Comparison of ENCODE assay signal across 14 cellular contexts in genomic region chr2:62099523-62100175, GRCh38.
A peak's percentile ranks its signal among the peaks of the same experiment; 100 is the strongest.
DNase-seq lines count a peak whose midpoint lies in the region; ATAC-seq and TF ChIP-seq lines count a peak whose summit lies in the region.
"Had no signal": no experiment of that assay in that cellular context is flagged by ENCODE, and none has a peak within 500 bp of the region (broad histone marks: within the 10 kb centered on the region; RNA-seq: fewer than 3 reads in every experiment).

No MANE protein-coding gene starts in this region.

- DNase-seq in activated B cell treated with CpG ODN at 0.5 μM for 24 hours (peak; percentile 25), NCI-H1417 treated with DMSO at 0.1 percent for 48 hours (lab: John Stamatoyannopoulos, UW) (no peak), mucosa of gallbladder (ENCODE audit: low spot score) (no peak), lower leg skin (ENCODE audit: low spot score in 2 of 2) (no peak)
- no peak for DNase-seq in activated effector memory CD4-positive, alpha-beta T cell treated with anti-CD3 and anti-CD28 coated beads, Interleukin-2, amount 50 U/mL, for 16 hours
- DNase-seq: effector memory CD4-positive, alpha-beta T cell; kidney; NCI-H226; stimulated activated CD8-positive, alpha-beta memory T cell treated with anti-CD3 and anti-CD28 coated beads, Interleukin-4, amount 100 ng/mL, for 48 hours; T-helper 2 cell had no signal

- H3K36me3 Mint-ChIP-seq in activated B cell treated with CpG ODN at 0.5 μM for 24 hours (ENCODE audit: low read depth): no peaks in the 10 kb centered on the region

- H3K27ac Mint-ChIP-seq in activated B cell treated with CpG ODN at 0.5 μM for 24 hours: peak overlapping the region; percentile 86

- no peak overlapping the region for H3K4me3 ChIP-seq in lower leg skin (ENCODE audit: low read depth, poor library complexity, severe bottlenecking)

- POLR2A ChIA-PET in activated B cell treated with CpG ODN at 0.5 μM for 24 hours (lab: Charles Lee): interaction anchor here (0.6 to 1.8 kb wide), 9 partner anchors 11 to 101 kb away, joined by 3 to 7 read pairs (median 3); partner anchors contain the start of gene B3GNT2

- intact Hi-C loops in activated B cell treated with CpG ODN at 0.5 μM for 24 hours (cut with micrococcal nuclease): loop anchor here (1.0 to 5.0 kb wide), 4 partner anchors 33 to 398 kb away; no protein-coding TSS in a partner anchor
- intact Hi-C loops in lower leg skin (cut with DNase I; ENCODE audit: low total_unique reads): no loop called here

- H3K9me3 Mint-ChIP-seq in activated B cell treated with CpG ODN at 0.5 μM for 24 hours: no peaks in the 10 kb centered on the region
- H3K9me3 Mint-ChIP-seq: activated T-helper 17 cell treated with anti-CD3 and anti-CD28 coated beads, Interleukin-2, amount 50 U/mL, for 72 hours had no signal

- TF ChIP-seq POLR2A in lower leg skin (IDR thresholded peaks at IDR 0.05): no peak

- WGBS in lower leg skin, 2 donors: 90 to 91% methylated on average over 10 of the region's 10 CpGs

- H3K27me3 Mint-ChIP-seq in activated B cell treated with CpG ODN at 0.5 μM for 24 hours: no peaks in the 10 kb centered on the region
- H3K27me3 Mint-ChIP-seq: activated T-helper 17 cell treated with anti-CD3 and anti-CD28 coated beads, Interleukin-2, amount 50 U/mL, for 72 hours had no signal

- TF ChIP-seq CTCF in activated B cell treated with CpG ODN at 0.5 μM for 24 hours (IDR thresholded peaks at IDR 0.05): no peak
- no peak for TF ChIP-seq CTCF in lower leg skin (IDR thresholded peaks at IDR 0.05)

- ATAC-seq in GM18517 (IDR thresholded peaks at IDR 0.05; ENCODE audit: unreplicated experiment) (peak; percentile 91), GM21423 (IDR thresholded peaks at IDR 0.05; ENCODE audit: unreplicated experiment) (peak; percentile 89), HG03108 (IDR thresholded peaks at IDR 0.05; ENCODE audit: unreplicated experiment) (peak; percentile 83), activated B cell treated with CpG ODN at 0.5 μM for 24 hours (ENCODE audit: low read depth) (peak; percentile 84)
- ATAC-seq: activated T-helper 17 cell treated with anti-CD3 and anti-CD28 coated beads, Interleukin-2, amount 50 U/mL, for 72 hours had no signal

- CTCF ChIA-PET in activated B cell treated with CpG ODN at 0.5 μM for 24 hours (lab: Charles Lee): interaction anchor here (1.1 to 1.5 kb wide), 2 partner anchors 98 to 106 kb away, joined by 3 to 5 read pairs; no protein-coding TSS in a partner anchor

- H3K4me3 Mint-ChIP-seq in activated B cell treated with CpG ODN at 0.5 μM for 24 hours: peak overlapping the region; percentile 73
- H3K4me3 Mint-ChIP-seq: activated T-helper 17 cell treated with anti-CD3 and anti-CD28 coated beads, Interleukin-2, amount 50 U/mL, for 72 hours had no signal

- peaks cover 36% of the 10 kb centered on the region for H3K4me1 Mint-ChIP-seq in activated B cell treated with CpG ODN at 0.5 μM for 24 hours
- H3K4me1 Mint-ChIP-seq: activated T-helper 17 cell treated with anti-CD3 and anti-CD28 coated beads, Interleukin-2, amount 50 U/mL, for 72 hours had no signal
